8 cellular contexts compared by ENCODE assay signal in genomic region chr2:98730851-98731708, GRCh38. TPM values are rescaled to one million over a fixed set of nuclear protein-coding genes. Genes with fewer than 3 reads are reported as not detected.
A peak's percentile ranks its signal among the peaks of the same experiment; 100 is the strongest.
DNase-seq lines count a peak whose midpoint lies in the region; ATAC-seq and TF ChIP-seq lines count a peak whose summit lies in the region.

MGAT4A (minus strand) TSS chr2:98731132; CDS start chr2:98726332, 4,800 bp downstream.

- no peaks in the 10 kb centered on the region for H3K9me3 Mint-ChIP-seq in CD4-positive, alpha-beta T cell
- no peaks in the 10 kb centered on the region for H3K9me3 Mint-ChIP-seq in activated naive CD4-positive, alpha-beta T cell treated with anti-CD3 and anti-CD28 coated beads, Interleukin-2, amount 50 U/mL, for 24 hours

- H3K36me3 Mint-ChIP-seq in CD4-positive, alpha-beta T cell (ENCODE audit: low read depth) = peaks cover 49% of the 10 kb centered on the region
- no peaks in the 10 kb centered on the region for H3K36me3 Mint-ChIP-seq in activated naive CD4-positive, alpha-beta T cell treated with anti-CD3 and anti-CD28 coated beads, Interleukin-2, amount 50 U/mL, for 24 hours

- H3K9ac ChIP-seq in SK-N-MC (ENCODE audit: insufficient read length) = peak within 1 kb of the TSS; percentile 77

- peaks cover 80% of the 10 kb centered on the region for H3K4me1 Mint-ChIP-seq in CD4-positive, alpha-beta T cell (ENCODE audit: low read depth)
- peaks cover 68% of the 10 kb centered on the region for H3K4me1 Mint-ChIP-seq in activated naive CD4-positive, alpha-beta T cell treated with anti-CD3 and anti-CD28 coated beads, Interleukin-2, amount 50 U/mL, for 24 hours

- CTCF ChIA-PET in CD4-positive, alpha-beta T cell (lab: Charles Lee) = interaction anchor here (0.6 to 5.8 kb wide), 27 partner anchors 13 to 606 kb away, joined by 3 to 43 read pairs (median 4); partner anchors contain the start of gene EIF5B

- POLR2A ChIA-PET in CD4-positive, alpha-beta T cell (lab: Charles Lee) = interaction anchor here (0.6 to 15.5 kb wide), 35 partner anchors 11 to 1068 kb away, joined by 3 to 414 read pairs (median 5); partner anchors contain the start of gene EIF5B

- H3K27me3 ChIP-seq in CD4-positive, alpha-beta T cell (ENCODE audit: control insufficient read depth, insufficient read depth, low read length) = no peaks in the 10 kb centered on the region
- H3K27me3 ChIP-seq in transverse colon = no peaks in the 10 kb centered on the region

- H3K4me1 ChIP-seq in transverse colon = peaks cover 17 to 61% (median 48%) of the 10 kb centered on the region in 4 donors

- TF ChIP-seq CTCF in CD4-positive, alpha-beta T cell (IDR thresholded peaks at IDR 0.05) = no peak
- peak in 1 of 5 experiments; percentile 11 for TF ChIP-seq CTCF in transverse colon (IDR thresholded peaks at IDR 0.05)

- peak within 1 kb of the TSS; percentile 91 for H3K27ac ChIP-seq in CD4-positive, alpha-beta T cell (ENCODE audit: low read depth, low read length)
- H3K27ac ChIP-seq in SK-N-MC (no peak within 1 kb of the TSS), transverse colon (peak within 1 kb of the TSS; percentile 93 to 99 (median 98))

- in situ Hi-C loops in transverse colon (cut with MboI; ENCODE audit: low pct_ligation_motif_present in 1 of 4, low pct_unique_long_range_greater_than_20kb in 1 of 4, low sequenced_read_pairs in 3 of 4) = no loop called here

- 0% methylated on average over 12 of the region's 133 CpGs; no CpG with 5 or more reads in 1 of the 2 donors for WGBS in transverse colon (ENCODE audit: low coverage in 1 of 2), 2 donors

- no peak for TF ChIP-seq EP300 in transverse colon (IDR thresholded peaks at IDR 0.05; ENCODE audit: low read depth)

- intact Hi-C loops in CD4-positive, alpha-beta T cell (cut with DNase I, micrococcal nuclease) = loop anchor here (2.0 to 10.0 kb wide), 3 partner anchors 40 to 266 kb away; no protein-coding TSS in a partner anchor
- intact Hi-C loops in Right ventricle myocardium superior (cut with DNase I) (loop anchor here (2.0 to 10.0 kb wide), 2 partner anchors 80 to 94 kb away; no protein-coding TSS in a partner anchor), transverse colon (cut with DNase I; ENCODE audit: low total_unique reads) (loop anchor here (5.0 kb wide), 1 partner anchor 76 kb away; no protein-coding TSS in a partner anchor)

- H3K27ac Mint-ChIP-seq in CD4-positive, alpha-beta T cell = peak within 1 kb of the TSS; percentile 100
- peak within 1 kb of the TSS; percentile 97 for H3K27ac Mint-ChIP-seq in activated naive CD4-positive, alpha-beta T cell treated with anti-CD3 and anti-CD28 coated beads, Interleukin-2, amount 50 U/mL, for 24 hours

- peak; percentile 70 for ATAC-seq in CD4-positive, alpha-beta T cell (ENCODE audit: poor library complexity)
- ATAC-seq in HG03457 (IDR thresholded peaks at IDR 0.05; ENCODE audit: unreplicated experiment) = peak; percentile 71
- peak; percentile 94 for ATAC-seq in Right ventricle myocardium superior (ENCODE audit: poor library complexity)

- H3K9me3 ChIP-seq in CD4-positive, alpha-beta T cell (ENCODE audit: control insufficient read depth, low read length) = no peaks in the 10 kb centered on the region
- H3K9me3 ChIP-seq in SK-N-MC (ENCODE audit: low read depth, low read length) (no peaks in the 10 kb centered on the region), transverse colon (no peaks in the 10 kb centered on the region)

- H3K4me3 Mint-ChIP-seq in CD4-positive, alpha-beta T cell = peak within 1 kb of the TSS; percentile 99
- peak within 1 kb of the TSS; percentile 91 for H3K4me3 Mint-ChIP-seq in activated naive CD4-positive, alpha-beta T cell treated with anti-CD3 and anti-CD28 coated beads, Interleukin-2, amount 50 U/mL, for 24 hours

- peak; percentile 65 to 88 (median 74) for DNase-seq in CD4-positive, alpha-beta T cell
- DNase-seq in GM19238 (ENCODE audit: insufficient read length, low spot score) (peak; percentile 74), SK-N-MC (ENCODE audit: low read depth, low spot score) (no peak), Right ventricle myocardium superior (peak; percentile 92), pons (ENCODE audit: low spot score) (peak; percentile 58), transverse colon (peak; percentile 88)

- H3K27me3 Mint-ChIP-seq in CD4-positive, alpha-beta T cell = peaks cover 4% of the 10 kb centered on the region
- H3K27me3 Mint-ChIP-seq in activated naive CD4-positive, alpha-beta T cell treated with anti-CD3 and anti-CD28 coated beads, Interleukin-2, amount 50 U/mL, for 24 hours = no peaks in the 10 kb centered on the region

- H3K36me3 ChIP-seq in SK-N-MC (ENCODE audit: insufficient read depth, low read length) (no peaks in the 10 kb centered on the region), transverse colon (no peaks in the 10 kb centered on the region)

- peak; percentile 75 for TF ChIP-seq POLR2A in transverse colon (IDR thresholded peaks at IDR 0.05)

- H3K4me3 ChIP-seq in SK-N-MC (peak within 1 kb of the TSS; percentile 85), transverse colon (peak within 1 kb of the TSS; percentile 87 to 98 (median 97))

RNA-seq across cellular contexts. Expression of gene MGAT4A, which starts in this region (rescaled TPM):
- total RNA-seq in CD4-positive, alpha-beta T cell = 100 to 1,000 TPM; 200 to 204 TPM
- 20.0 TPM for total RNA-seq in Right ventricle myocardium superior
- 100 to 1,000 TPM in 3 of 4 donors, 10 to 100 TPM in 1; 29.9 to 237 (median 124) TPM for total RNA-seq in transverse colon
